In genomic region chr3:123755508-123755907, GRCh38 we compare ENCODE assay signal across 22 cellular contexts.
DNase-seq lines count a peak whose midpoint lies in the region; ATAC-seq and TF ChIP-seq lines count a peak whose summit lies in the region.
"Had no signal": no experiment of that assay in that cellular context is flagged by ENCODE, and none has a peak within 500 bp of the region (broad histone marks: within the 10 kb centered on the region; RNA-seq: fewer than 3 reads in every experiment).

No MANE protein-coding gene starts in this region.

- in situ Hi-C loops in gastrocnemius medialis (cut with MboI; ENCODE audit: low sequenced_read_pairs in 4 of 4), result no loop called here

- H3K9ac ChIP-seq in BLaER1 (no peak overlapping the region), KMS-11 (no peak overlapping the region), muscle layer of colon (ENCODE audit: low read length) (no peak overlapping the region)
- H3K9ac ChIP-seq: parathyroid adenoma had no signal

- no peak overlapping the region for H2AFZ ChIP-seq in KMS-11 (ENCODE audit: low read depth)
- H2AFZ ChIP-seq: parathyroid adenoma had no signal

- H3K27ac ChIP-seq in BLaER1, result peak overlapping the region; percentile 96
- peak overlapping the region; percentile 71; the same call in 1 of the 2 replicates for H3K27ac ChIP-seq in KMS-11
- peak overlapping the region; percentile 35 to 72 (median 60) for H3K27ac ChIP-seq in gastroesophageal sphincter
- H3K27ac ChIP-seq in muscle layer of colon (ENCODE audit: low read depth, low read length), result peak overlapping the region; percentile 7
- no peak overlapping the region for H3K27ac ChIP-seq in gastrocnemius medialis
- H3K27ac ChIP-seq in psoas muscle, result no peak overlapping the region
- H3K27ac ChIP-seq: parathyroid adenoma, SK-N-MC, vagina had no signal

- H3K4me1 ChIP-seq in BLaER1 (peaks cover 83% of the 10 kb centered on the region), KMS-11 (ENCODE audit: low read depth, poor library complexity, severe bottlenecking) (peaks cover 48% of the 10 kb centered on the region), gastroesophageal sphincter (peaks cover 0 to 74% (median 8%) of the 10 kb centered on the region in 3 donors), muscle layer of colon (ENCODE audit: insufficient read depth, low read length) (peaks cover 51% of the 10 kb centered on the region), gastrocnemius medialis (peaks cover 0 to 2% of the 10 kb centered on the region in 2 donors), psoas muscle (no peaks in the 10 kb centered on the region)

- 56 to 67% methylated on average over 1 to 2 of the region's 2 CpGs for WGBS in gastroesophageal sphincter (ENCODE audit: low coverage in 1 of 2), 2 donors
- 74 to 86% (median 82%) methylated on average over 2 of the region's 2 CpGs for WGBS in psoas muscle, 3 donors

- TF ChIP-seq EP300 in gastroesophageal sphincter (IDR thresholded peaks at IDR 0.05), result no peak

- H3K36me3 ChIP-seq in BLaER1, result peaks cover 25% of the 10 kb centered on the region
- H3K36me3 ChIP-seq in KMS-11 (ENCODE audit: insufficient read depth), result no peaks in the 10 kb centered on the region
- H3K36me3 ChIP-seq in gastroesophageal sphincter, result no peaks in the 10 kb centered on the region
- no peaks in the 10 kb centered on the region for H3K36me3 ChIP-seq in muscle layer of colon (ENCODE audit: insufficient read depth, low read length)
- H3K36me3 ChIP-seq in gastrocnemius medialis, result no peaks in the 10 kb centered on the region
- no peaks in the 10 kb centered on the region for H3K36me3 ChIP-seq in psoas muscle (ENCODE audit: insufficient read depth in 1 of 2, low read depth in 1 of 2)
- H3K36me3 ChIP-seq: vagina had no signal

- DNase-seq in gastrocnemius medialis (no peak), SIG-M5 (lab: John Stamatoyannopoulos, UW) (no peak), psoas muscle (no peak), NCI-H2029 (lab: John Stamatoyannopoulos, UW) (no peak)
- DNase-seq: activated CD4-positive, alpha-beta T cell treated with anti-CD3 and anti-CD28 coated beads, Interleukin-2, amount 50 U/mL, for 4 hours; activated CD8-positive, alpha-beta memory T cell treated with anti-CD3 and anti-CD28 coated beads, Interleukin-2, amount 50 U/mL, for 4 hours; activated naive CD8-positive, alpha-beta T cell treated with anti-CD3 and anti-CD28 coated beads, Interleukin-2, amount 50 U/mL, for 24 hours; CD4-positive, CD25-positive, alpha-beta regulatory T cell; Kasumi-1; NCI-H1105; NCI-H2081 treated with DMSO at 0.1 percent for 48 hours; NCI-H510A; stimulated activated CD8-positive, alpha-beta memory T cell treated with anti-CD3 and anti-CD28 coated beads, Interleukin-4, amount 100 ng/mL, for 48 hours had no signal

- no peak for ATAC-seq in gastroesophageal sphincter
- no peak for ATAC-seq in gastrocnemius medialis
- ATAC-seq in psoas muscle, result no peak
- ATAC-seq: activated naive CD8-positive, alpha-beta T cell treated with anti-CD3 and anti-CD28 coated beads, Interleukin-2, amount 50 U/mL, for 24 hours; natural killer cell treated with Interleukin-12 subunit alpha and Interleukin-12 subunit beta and Interleukin-15 and Interleukin-18, amount 100 ng/mL, for 72 hours; sciatic nerve had no signal

- H3K27me3 ChIP-seq in BLaER1, result no peaks in the 10 kb centered on the region
- no peaks in the 10 kb centered on the region for H3K27me3 ChIP-seq in KMS-11 (ENCODE audit: insufficient read depth, low read depth)
- no peaks in the 10 kb centered on the region for H3K27me3 ChIP-seq in gastroesophageal sphincter
- H3K27me3 ChIP-seq in muscle layer of colon (ENCODE audit: control insufficient read depth in 1 of 2, insufficient read depth in 2 of 2, low read length in 2 of 2), result no peaks in the 10 kb centered on the region
- H3K27me3 ChIP-seq in gastrocnemius medialis, result peaks cover 0 to 3% (median 0%) of the 10 kb centered on the region in 3 donors
- peaks cover 0 to 5% (median 0%) of the 10 kb centered on the region in 3 donors for H3K27me3 ChIP-seq in psoas muscle (ENCODE audit: insufficient read depth in 3 of 3, low read length in 2 of 3)
- H3K27me3 ChIP-seq: vagina had no signal

- TF ChIP-seq CTCF in KMS-11 (conservative IDR thresholded peaks at IDR 0.05; ENCODE audit: low read depth, low read length) (no peak), gastroesophageal sphincter (IDR thresholded peaks at IDR 0.05) (no peak), gastrocnemius medialis (IDR thresholded peaks at IDR 0.05 in 4 of 5, conservative IDR thresholded peaks at IDR 0.05 in 1 of 5) (no peak), psoas muscle (IDR thresholded peaks at IDR 0.05) (no peak)

- intact Hi-C loops in gastrocnemius medialis (cut with DNase I; ENCODE audit: low total_unique reads) (no loop called here), psoas muscle (cut with DNase I) (no loop called here)

- no peak overlapping the region for H3K4me3 ChIP-seq in BLaER1
- H3K4me3 ChIP-seq in KMS-11 (IDR thresholded peaks at IDR 0.05; ENCODE audit: insufficient read depth, low read depth, low read length), result no peak overlapping the region
- H3K4me3 ChIP-seq in gastroesophageal sphincter, result no peak overlapping the region
- H3K4me3 ChIP-seq in muscle layer of colon (ENCODE audit: low read depth in 1 of 2, low read length in 2 of 2), result no peak overlapping the region
- H3K4me3 ChIP-seq in gastrocnemius medialis, result no peak overlapping the region
- no peak overlapping the region for H3K4me3 ChIP-seq in psoas muscle
- H3K4me3 ChIP-seq: SK-N-MC, vagina had no signal

- H3K4me2 ChIP-seq in BLaER1 (peak overlapping the region; percentile 98), KMS-11 (peak overlapping the region; percentile 56; the same call in 1 of the 2 replicates)

- H4K20me1 ChIP-seq in BLaER1, result peaks cover 13% of the 10 kb centered on the region
- no peaks in the 10 kb centered on the region for H4K20me1 ChIP-seq in KMS-11 (ENCODE audit: insufficient read depth)

- TF ChIP-seq POLR2A in gastroesophageal sphincter (IDR thresholded peaks at IDR 0.05) (no peak), gastrocnemius medialis (IDR thresholded peaks at IDR 0.05) (no peak)

- H3K79me2 ChIP-seq in KMS-11 (ENCODE audit: insufficient read depth, low read depth), result no peaks in the 10 kb centered on the region
- H3K79me2 ChIP-seq: parathyroid adenoma had no signal

- H3K9me3 ChIP-seq in BLaER1 (no peaks in the 10 kb centered on the region), gastroesophageal sphincter (no peaks in the 10 kb centered on the region), muscle layer of colon (ENCODE audit: low read length) (no peaks in the 10 kb centered on the region), gastrocnemius medialis (no peaks in the 10 kb centered on the region), psoas muscle (no peaks in the 10 kb centered on the region)
- H3K9me3 ChIP-seq: vagina had no signal

Comparison
In these comparisons a context has a peak if more than half of its experiments do, and no peak if none do; other contexts are left out.
1. H3K27ac ChIP-seq: peak in BLaER1 (single experiment), KMS-11 (single experiment), gastroesophageal sphincter (4 of 4) and muscle layer of colon (single experiment); none in gastrocnemius medialis (0 of 4) and psoas muscle (single experiment).